In the genomic region with DNA sequence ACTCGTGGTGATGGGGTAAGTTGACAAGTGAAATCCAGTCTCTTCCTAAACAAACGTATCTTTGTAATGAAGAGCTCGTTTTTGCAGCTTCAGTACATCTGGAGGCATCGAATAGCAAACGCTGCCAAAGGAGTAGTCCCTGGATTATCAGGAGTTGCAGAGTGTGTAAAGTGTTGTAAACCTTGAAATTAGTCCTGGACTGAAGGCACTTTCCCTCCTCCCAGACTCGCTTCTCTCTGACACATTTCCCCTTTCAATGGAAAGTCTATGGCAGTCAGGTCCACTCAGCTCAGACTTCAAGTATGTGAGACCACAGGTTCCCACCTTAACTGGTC, we compare ENCODE assay signal across 1 cellular context.
TF ChIP-seq lines count a peak whose summit lies in the region.

No MANE protein-coding gene starts in this region.

TF ChIP-seq in H1, 55 proteins besides CTCF, POLR2A, EP300 and RAD21:
- TF ChIP-seq, protein P1, sequence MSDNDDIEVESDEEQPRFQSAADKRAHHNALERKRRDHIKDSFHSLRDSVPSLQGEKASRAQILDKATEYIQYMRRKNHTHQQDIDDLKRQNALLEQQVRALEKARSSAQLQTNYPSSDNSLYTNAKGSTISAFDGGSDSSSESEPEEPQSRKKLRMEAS (IDR thresholded peaks at IDR 0.05): no peak
- TF ChIP-seq, protein P2, sequence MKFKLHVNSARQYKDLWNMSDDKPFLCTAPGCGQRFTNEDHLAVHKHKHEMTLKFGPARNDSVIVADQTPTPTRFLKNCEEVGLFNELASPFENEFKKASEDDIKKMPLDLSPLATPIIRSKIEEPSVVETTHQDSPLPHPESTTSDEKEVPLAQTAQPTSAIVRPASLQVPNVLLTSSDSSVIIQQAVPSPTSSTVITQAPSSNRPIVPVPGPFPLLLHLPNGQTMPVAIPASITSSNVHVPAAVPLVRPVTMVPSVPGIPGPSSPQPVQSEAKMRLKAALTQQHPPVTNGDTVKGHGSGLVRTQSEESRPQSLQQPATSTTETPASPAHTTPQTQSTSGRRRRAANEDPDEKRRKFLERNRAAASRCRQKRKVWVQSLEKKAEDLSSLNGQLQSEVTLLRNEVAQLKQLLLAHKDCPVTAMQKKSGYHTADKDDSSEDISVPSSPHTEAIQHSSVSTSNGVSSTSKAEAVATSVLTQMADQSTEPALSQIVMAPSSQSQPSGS (IDR thresholded peaks at IDR 0.05; ENCODE audit: low read length): 0 out of 2 replicates have a peak, but pooled peaks have one; percentile 21
